ENCODE assay signal across 8 cellular contexts in the genomic region with DNA sequence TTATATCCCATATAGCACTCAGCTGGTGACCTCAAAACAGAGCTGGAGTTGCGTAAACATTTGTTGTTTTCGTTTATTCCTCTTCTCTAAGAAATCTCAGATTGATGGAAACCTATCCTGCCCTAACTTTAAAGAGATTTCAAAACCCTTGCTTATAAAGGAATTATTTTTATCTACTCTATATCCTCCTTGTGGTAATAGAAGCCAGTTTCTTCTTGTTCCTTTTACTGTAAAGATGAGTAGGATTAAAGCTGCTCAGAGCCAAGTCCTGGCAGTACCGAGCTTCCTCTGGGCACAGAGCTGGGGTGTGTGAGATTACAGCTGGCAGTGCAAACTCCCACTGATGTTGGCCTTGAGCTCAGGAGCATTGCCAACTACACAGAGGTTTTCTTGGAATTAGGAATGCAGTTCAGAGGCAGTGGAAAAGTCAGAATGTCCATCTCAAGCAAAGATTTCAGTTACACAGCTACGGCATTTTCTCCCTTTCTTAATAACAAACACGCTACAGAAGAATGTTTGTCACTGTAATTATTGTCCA. TPM values are rescaled to one million over a fixed set of nuclear protein-coding genes. Genes with fewer than 3 reads are reported as not detected.
DNase-seq lines count a peak whose midpoint lies in the region; ATAC-seq and TF ChIP-seq lines count a peak whose summit lies in the region.

No MANE protein-coding gene starts in this region.

- H3K27me3 Mint-ChIP-seq in endothelial cell (ENCODE audit: unreplicated experiment): peaks cover 2% of the 10 kb centered on the region

- peaks cover 30% of the 10 kb centered on the region for H3K4me1 Mint-ChIP-seq in endothelial cell (ENCODE audit: unreplicated experiment)

- intact Hi-C loops in Panc1 (cut with micrococcal nuclease; ENCODE audit: unreplicated experiment): no loop called here

- no peak for TF ChIP-seq CTCF in Panc1 (IDR thresholded peaks at IDR 0.05)
- no peak for TF ChIP-seq CTCF in endothelial cell (IDR thresholded peaks at IDR 0.05; ENCODE audit: unreplicated experiment)
- TF ChIP-seq CTCF in omental fat pad (IDR thresholded peaks at IDR 0.05): no peak

- peak; percentile 50 for DNase-seq in D341Med (ENCODE audit: low spot score)
- DNase-seq in Panc1 (ENCODE audit: low read depth, low spot score): no peak
- no peak for DNase-seq in endothelial cell (ENCODE audit: low spot score)
- DNase-seq in omental fat pad (ENCODE audit: low spot score): no peak
- no peak for DNase-seq in 8988T
- no peak for DNase-seq in NCI-H187 treated with DMSO at 0.1 percent for 48 hours (lab: John Stamatoyannopoulos, UW)

- peak overlapping the region; percentile 83 for H3K27ac Mint-ChIP-seq in endothelial cell (ENCODE audit: unreplicated experiment)

- peaks cover 11% of the 10 kb centered on the region; the same call in 1 of the 2 replicates for H3K36me3 ChIP-seq in Panc1 (ENCODE audit: control insufficient read depth, insufficient read depth, low read length)

- ATAC-seq in Panc1 (no peak), omental fat pad (ENCODE audit: low FRiP score) (peak; percentile 35), HG02852 (IDR thresholded peaks at IDR 0.05; ENCODE audit: unreplicated experiment) (no peak), GM19328 (IDR thresholded peaks at IDR 0.05; ENCODE audit: unreplicated experiment) (no peak)

- no peaks in the 10 kb centered on the region for H3K27me3 ChIP-seq in Panc1 (ENCODE audit: control insufficient read depth, insufficient read depth, low read length)

- peak overlapping the region; percentile 96 to 100 for H3K4me3 ChIP-seq in Panc1 (ENCODE audit: low read depth in 2 of 2, low read length in 2 of 2)

- CTCF ChIA-PET in Panc1 (lab: Charles Lee): interaction anchor here (0.5 to 1.0 kb wide), 3 partner anchors 8 to 90 kb away, joined by 3 to 7 read pairs (median 3); no protein-coding TSS in a partner anchor

- no TSS peak for BruUV-seq in Panc1 (replicated peaks; lab: Mats Ljungman, UMichigan)

- peak overlapping the region; percentile 88 for H3K27ac ChIP-seq in Panc1 (ENCODE audit: low read length)

- peaks cover 15% of the 10 kb centered on the region for H3K4me1 ChIP-seq in Panc1 (ENCODE audit: control insufficient read depth, insufficient read depth, low read length)

- POLR2A ChIA-PET in Panc1 (lab: Charles Lee): no interaction called here

- peak overlapping the region; percentile 99 for H3K4me3 Mint-ChIP-seq in endothelial cell (ENCODE audit: unreplicated experiment)

- peaks cover 11% of the 10 kb centered on the region for H3K36me3 Mint-ChIP-seq in endothelial cell (ENCODE audit: low read depth, unreplicated experiment)

- no peaks in the 10 kb centered on the region for H3K9me3 Mint-ChIP-seq in endothelial cell (ENCODE audit: unreplicated experiment)

- H3K9me3 ChIP-seq in Panc1 (ENCODE audit: control insufficient read depth, insufficient read depth, low read depth, low read length): no peaks in the 10 kb centered on the region

- in situ Hi-C loops in Panc1 (cut with HindIII; ENCODE audit: low pct_unique_long_range_greater_than_20kb, low sequenced_read_pairs): no loop called here

RNA-seq across cellular contexts. Expression of a gene that starts 1.4 kb away (rescaled TPM):
- total RNA-seq in Panc1 (2021; ENCODE audit: unreplicated experiment) (34.9 TPM), endothelial cell (ENCODE audit: unreplicated experiment) (33.5 TPM), omental fat pad (10 to 100 TPM; 23.6 to 46.1 (median 34.6) TPM)
- polyA plus RNA-seq in Panc1 (2012; ENCODE audit: insufficient read length): 29.9 TPM

RNA-seq across cellular contexts. Expression of a gene that starts 1.7 kb away (rescaled TPM):
- total RNA-seq in Panc1 (2021; ENCODE audit: unreplicated experiment): 413 TPM
- 260 TPM for polyA plus RNA-seq in Panc1 (2012; ENCODE audit: insufficient read length)
- 179 TPM for total RNA-seq in endothelial cell (ENCODE audit: unreplicated experiment)
- 100 to 1,000 TPM; 159 to 394 (median 233) TPM for total RNA-seq in omental fat pad

RNA-seq across cellular contexts. Expression of a gene that starts 36.0 kb away (rescaled TPM):
- total RNA-seq in Panc1 (2021; ENCODE audit: unreplicated experiment) (55.2 TPM), endothelial cell (ENCODE audit: unreplicated experiment) (16.2 TPM), omental fat pad (10 to 100 TPM; 28.0 to 48.5 (median 42.6) TPM)
- polyA plus RNA-seq in Panc1 (2012; ENCODE audit: insufficient read length): 44.5 TPM

RNA-seq across cellular contexts. Expression of a gene that starts 39.3 kb away (rescaled TPM):
- total RNA-seq in Panc1 (2021; ENCODE audit: unreplicated experiment) (46.6 TPM), endothelial cell (ENCODE audit: unreplicated experiment) (50.9 TPM), omental fat pad (10 to 100 TPM; 12.0 to 22.7 (median 16.4) TPM)
- 70.7 TPM for polyA plus RNA-seq in Panc1 (2012; ENCODE audit: insufficient read length)
